1 cellular context compared by ENCODE assay signal in the genomic region with DNA sequence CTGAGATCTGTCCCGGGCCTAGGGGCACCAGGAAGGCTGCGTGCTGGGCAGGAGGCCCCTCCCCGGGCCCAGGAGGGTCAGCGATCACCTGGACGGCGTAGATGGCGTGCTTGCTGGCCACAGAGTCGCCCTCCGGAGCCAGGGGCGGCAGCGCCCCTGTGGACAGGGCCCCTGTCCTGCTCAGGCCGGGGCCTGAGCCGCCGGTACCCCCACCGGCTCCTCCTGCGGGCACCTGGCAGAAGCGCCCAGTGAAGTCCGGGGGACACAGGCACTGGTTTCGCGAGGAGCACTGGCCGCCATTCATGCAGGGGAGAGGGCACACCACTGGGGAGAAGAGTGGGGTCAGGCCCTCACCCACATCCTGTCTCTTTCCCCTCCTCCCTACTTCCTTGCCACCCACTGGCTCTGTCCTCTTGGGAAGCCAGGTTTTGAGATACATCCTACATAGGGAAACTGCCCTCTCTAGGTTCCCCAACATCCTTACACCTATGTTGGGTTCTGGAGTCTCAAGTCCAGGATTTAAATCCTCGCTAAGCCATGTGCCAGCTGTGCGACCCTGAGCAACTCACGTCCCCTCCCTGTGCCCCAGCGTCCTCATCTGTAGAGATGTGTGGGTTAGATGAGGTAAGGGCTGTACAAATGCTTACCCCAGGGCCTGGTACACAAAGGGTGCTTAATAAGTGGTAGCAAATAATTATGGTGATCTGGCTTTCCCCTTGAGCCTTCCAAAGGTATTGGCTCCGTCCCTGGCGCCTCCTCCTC.
TF ChIP-seq lines count a peak whose summit lies in the region.

No MANE protein-coding gene starts in this region.

TF ChIP-seq in GM12878, 131 proteins besides CTCF, POLR2A, EP300 and RAD21:
- TF ChIP-seq, protein P1, sequence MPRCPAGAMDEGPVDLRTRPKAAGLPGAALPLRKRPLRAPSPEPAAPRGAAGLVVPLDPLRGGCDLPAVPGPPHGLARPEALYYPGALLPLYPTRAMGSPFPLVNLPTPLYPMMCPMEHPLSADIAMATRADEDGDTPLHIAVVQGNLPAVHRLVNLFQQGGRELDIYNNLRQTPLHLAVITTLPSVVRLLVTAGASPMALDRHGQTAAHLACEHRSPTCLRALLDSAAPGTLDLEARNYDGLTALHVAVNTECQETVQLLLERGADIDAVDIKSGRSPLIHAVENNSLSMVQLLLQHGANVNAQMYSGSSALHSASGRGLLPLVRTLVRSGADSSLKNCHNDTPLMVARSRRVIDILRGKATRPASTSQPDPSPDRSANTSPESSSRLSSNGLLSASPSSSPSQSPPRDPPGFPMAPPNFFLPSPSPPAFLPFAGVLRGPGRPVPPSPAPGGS (IDR thresholded peaks at IDR 0.05; ENCODE audit: borderline replicate concordance, insufficient read depth, low read depth, low read length, poor library complexity, severe bottlenecking), result peak; percentile 87
- TF ChIP-seq PAX5 (IDR thresholded peaks at IDR 0.05; ENCODE audit: borderline replicate concordance, low read depth, low read length), result no peak
